ENCODE assay signal across 10 cellular contexts in the genomic region with DNA sequence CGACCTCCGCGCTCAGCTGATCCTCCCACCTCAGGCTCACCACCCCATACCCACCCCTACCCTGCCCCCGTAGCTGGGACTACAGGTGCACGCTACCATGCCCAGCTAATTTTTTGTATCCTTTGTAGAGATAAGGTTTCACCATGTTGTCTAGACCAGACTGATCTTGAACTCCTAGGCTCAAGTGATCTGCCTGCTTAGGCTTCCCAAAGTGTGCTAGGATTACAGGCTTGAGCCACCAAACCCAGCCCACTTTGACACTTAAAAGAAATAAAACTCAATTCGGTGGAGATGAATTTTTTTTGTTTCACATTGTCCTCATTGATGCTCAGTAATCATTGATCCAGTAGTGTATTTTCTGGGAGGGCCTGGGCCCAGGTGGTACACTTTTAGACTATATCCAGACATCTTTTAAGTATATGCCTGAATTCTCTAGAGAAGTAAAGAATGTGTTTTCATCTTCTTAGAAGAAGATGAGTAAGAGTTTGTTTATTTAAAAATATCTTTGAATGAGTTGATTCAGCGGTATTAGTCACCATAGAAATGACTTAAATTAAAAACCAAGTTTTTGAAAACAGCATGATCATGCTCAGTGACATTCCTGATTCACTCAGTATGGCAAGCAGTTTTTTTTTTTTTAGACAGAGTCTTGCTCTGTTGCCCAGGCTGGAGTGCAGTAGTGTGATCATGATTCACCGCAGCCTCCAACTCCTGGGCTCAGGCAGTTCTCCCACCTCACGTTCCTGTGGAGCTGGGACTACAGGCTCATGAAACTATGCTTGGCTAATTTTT. TPM values are rescaled to one million over a fixed set of nuclear protein-coding genes. Genes with fewer than 3 reads are reported as not detected.
DNase-seq lines count a peak whose midpoint lies in the region; ATAC-seq and TF ChIP-seq lines count a peak whose summit lies in the region.
"Had no signal": no experiment of that assay in that cellular context is flagged by ENCODE, and none has a peak within 500 bp of the region (broad histone marks: within the 10 kb centered on the region; RNA-seq: fewer than 3 reads in every experiment).

No MANE protein-coding gene starts in this region.

- no peaks in the 10 kb centered on the region for H3K79me2 ChIP-seq in Karpas-422 (ENCODE audit: low read length)

- H3K4me3 Mint-ChIP-seq in Calu3 (ENCODE audit: low read depth, unreplicated experiment): no peak overlapping the region
- H3K4me3 Mint-ChIP-seq: immature natural killer cell had no signal

- H3K27ac ChIP-seq in SK-N-MC (peak overlapping the region; percentile 97), epithelial cell of prostate (peak overlapping the region; percentile 58), sigmoid colon (peak overlapping the region in 3 of 4 donors; percentile 3 to 54 (median 46)), Karpas-422 (ENCODE audit: low read length) (no peak overlapping the region)

- H3K9me3 Mint-ChIP-seq in Calu3 (ENCODE audit: low read depth, unreplicated experiment): no peaks in the 10 kb centered on the region
- H3K9me3 Mint-ChIP-seq: immature natural killer cell had no signal

- H3K36me3 Mint-ChIP-seq in Calu3 (ENCODE audit: insufficient read depth, unreplicated experiment): peaks cover 6% of the 10 kb centered on the region
- H3K36me3 Mint-ChIP-seq: immature natural killer cell had no signal

- TF ChIP-seq CTCF in sigmoid colon (IDR thresholded peaks at IDR 0.05) (no peak), Calu3 (IDR thresholded peaks at IDR 0.05; ENCODE audit: unreplicated experiment) (no peak)

- no peak for TF ChIP-seq EP300 in sigmoid colon (IDR thresholded peaks at IDR 0.05)

- WGBS in sigmoid colon, 2 donors: 85 to 86% methylated on average over 9 of the region's 9 CpGs

- no peak overlapping the region for H3K27ac Mint-ChIP-seq in Calu3 (ENCODE audit: unreplicated experiment)

- peaks cover 9% of the 10 kb centered on the region; the same call in 1 of the 2 replicates for H3K36me3 ChIP-seq in SK-N-MC (ENCODE audit: insufficient read depth, low read length)
- no peaks in the 10 kb centered on the region for H3K36me3 ChIP-seq in sigmoid colon
- H3K36me3 ChIP-seq in Karpas-422 (ENCODE audit: insufficient read depth, low read length): no peaks in the 10 kb centered on the region

- no TSS peak for BruUV-seq in Calu3 (replicated peaks; lab: Mats Ljungman, UMichigan)

- H3K27me3 Mint-ChIP-seq in Calu3 (ENCODE audit: unreplicated experiment): no peaks in the 10 kb centered on the region

- H4K20me1 ChIP-seq in Karpas-422 (ENCODE audit: insufficient read depth, low read depth, low read length): 0 out of 2 replicates have a peak, but pooled peaks cover 9% of the 10 kb centered on the region

- TF ChIP-seq POLR2A in sigmoid colon (IDR thresholded peaks at IDR 0.05): no peak

- no peak for ATAC-seq in HG03175 (IDR thresholded peaks at IDR 0.05; ENCODE audit: unreplicated experiment)

- no peaks in the 10 kb centered on the region for H3K27me3 ChIP-seq in sigmoid colon
- H3K27me3 ChIP-seq in Karpas-422 (ENCODE audit: low read length): no peaks in the 10 kb centered on the region

- H3K4me1 ChIP-seq in sigmoid colon: peaks cover 0 to 12% (median 0%) of the 10 kb centered on the region in 4 donors
- H3K4me1 ChIP-seq in Karpas-422 (ENCODE audit: low read length): peaks cover 8% of the 10 kb centered on the region

- H2AFZ ChIP-seq in Karpas-422 (ENCODE audit: low read length): no peak overlapping the region

- intact Hi-C loops in sigmoid colon (cut with DNase I) (no loop called here), Calu3 (cut with micrococcal nuclease; ENCODE audit: unreplicated experiment) (no loop called here)

- no peak overlapping the region for H3K4me2 ChIP-seq in Karpas-422 (ENCODE audit: low read depth, low read length, poor library complexity, severe bottlenecking)

- peak; percentile 63 for DNase-seq in H4 (ENCODE audit: low spot score)
- DNase-seq in SK-N-MC (ENCODE audit: low read depth, low spot score): no peak
- peak; percentile 46 for DNase-seq in epithelial cell of prostate (ENCODE audit: low read depth, low spot score)
- peak; percentile 73 for DNase-seq in sigmoid colon
- DNase-seq in Karpas-422: no peak
- DNase-seq in Calu3: no peak
- DNase-seq in MV-4-11 (lab: John Stamatoyannopoulos, UW): no peak
- DNase-seq: immature natural killer cell, NCI-H1092 had no signal

- CTCF ChIA-PET in Calu3 (lab: Charles Lee): interaction anchor here (0.6 to 0.7 kb wide), 2 partner anchors 88 to 108 kb away, joined by 3 read pairs; no protein-coding TSS in a partner anchor

- H3K4me3 ChIP-seq in SK-N-MC: no peak overlapping the region
- no peak overlapping the region for H3K4me3 ChIP-seq in sigmoid colon
- H3K4me3 ChIP-seq in Karpas-422 (ENCODE audit: low read length): no peak overlapping the region

- H3K9ac ChIP-seq in SK-N-MC (ENCODE audit: insufficient read length) (peak overlapping the region; percentile 25), Karpas-422 (ENCODE audit: low read length) (no peak overlapping the region)

- H3K4me1 Mint-ChIP-seq in Calu3 (ENCODE audit: low read depth, unreplicated experiment): peaks cover 17% of the 10 kb centered on the region

- H3K9me2 ChIP-seq in Karpas-422 (replicated peaks; ENCODE audit: insufficient read depth, low read length): no peaks in the 10 kb centered on the region

- no peaks in the 10 kb centered on the region for H3K9me3 ChIP-seq in SK-N-MC (ENCODE audit: low read depth, low read length)
- H3K9me3 ChIP-seq in sigmoid colon: no peaks in the 10 kb centered on the region
- H3K9me3 ChIP-seq in Karpas-422 (ENCODE audit: low read length): no peaks in the 10 kb centered on the region

RNA-seq across cellular contexts. Expression of gene EPB41, which starts 57.8 kb away (rescaled TPM):
- 26.2 and 26.9 TPM in 2 replicates for total RNA-seq in H4 (2014; rRNA removed; shearing (Covaris generic))
- total RNA-seq in sigmoid colon: 10 to 100 TPM; 23.2 to 33.4 (median 27.4) TPM
- polyA plus RNA-seq in sigmoid colon: 10 to 100 TPM; 13.2 to 35.1 (median 23.1) TPM
- 17.3 and 17.5 TPM in 2 replicates for total RNA-seq in Karpas-422 (2014; rRNA removed; shearing (Covaris generic); ENCODE audit: low replicate concordance)
- total RNA-seq in Calu3 (2022): 40.7 and 46.2 TPM in 2 replicates

Comparison
In these comparisons a context has a peak if more than half of its experiments do, and no peak if none do; other contexts are left out.
1. DNase-seq: peak in H4 (single experiment), epithelial cell of prostate (single experiment) and sigmoid colon (single experiment); none in SK-N-MC (single experiment), Karpas-422 (single experiment), Calu3 (single experiment) and MV-4-11 (single experiment).